Comparison of ENCODE assay signal across 1 cellular context in the genomic region with DNA sequence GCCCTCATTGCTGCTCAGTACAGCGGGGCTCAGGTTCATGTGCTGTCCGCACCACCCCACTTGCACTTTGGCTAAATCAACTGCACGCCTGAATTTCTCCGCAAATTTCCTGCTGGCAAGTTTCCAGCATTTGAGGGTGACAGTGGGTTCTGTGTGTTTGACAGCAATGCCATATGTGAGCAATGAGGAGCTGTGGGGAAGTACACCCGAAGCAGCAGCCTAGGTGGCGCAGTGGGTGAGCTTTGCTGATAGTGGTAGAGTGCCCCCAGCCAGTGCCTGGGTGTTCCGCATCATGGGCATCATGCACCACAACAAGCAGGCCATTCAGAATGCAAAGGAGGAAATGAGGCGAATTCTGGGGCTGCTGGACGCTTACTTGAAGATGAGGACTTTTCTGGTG.
TF ChIP-seq lines count a peak whose summit lies in the region.

No MANE protein-coding gene starts in this region.

TF ChIP-seq in SK-N-SH treated with all-trans-retinoic acid at 6 μM for 48 hours, 23 proteins besides CTCF, POLR2A, EP300 and RAD21 (continued from another document):
- TF ChIP-seq, protein P1, sequence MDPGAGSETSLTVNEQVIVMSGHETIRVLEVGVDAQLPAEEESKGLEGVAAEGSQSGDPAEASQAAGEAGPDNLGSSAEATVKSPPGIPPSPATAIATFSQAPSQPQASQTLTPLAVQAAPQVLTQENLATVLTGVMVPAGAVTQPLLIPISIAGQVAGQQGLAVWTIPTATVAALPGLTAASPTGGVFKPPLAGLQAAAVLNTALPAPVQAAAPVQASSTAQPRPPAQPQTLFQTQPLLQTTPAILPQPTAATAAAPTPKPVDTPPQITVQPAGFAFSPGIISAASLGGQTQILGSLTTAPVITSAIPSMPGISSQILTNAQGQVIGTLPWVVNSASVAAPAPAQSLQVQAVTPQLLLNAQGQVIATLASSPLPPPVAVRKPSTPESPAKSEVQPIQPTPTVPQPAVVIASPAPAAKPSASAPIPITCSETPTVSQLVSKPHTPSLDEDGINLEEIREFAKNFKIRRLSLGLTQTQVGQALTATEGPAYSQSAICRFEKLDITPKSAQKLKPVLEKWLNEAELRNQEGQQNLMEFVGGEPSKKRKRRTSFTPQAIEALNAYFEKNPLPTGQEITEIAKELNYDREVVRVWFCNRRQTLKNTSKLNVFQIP (CRISPR knock-in tag; IDR thresholded peaks at IDR 0.05; ENCODE audit: borderline replicate concordance, low read depth) = no peak
